1 cellular context compared by ENCODE assay signal in the genomic region with DNA sequence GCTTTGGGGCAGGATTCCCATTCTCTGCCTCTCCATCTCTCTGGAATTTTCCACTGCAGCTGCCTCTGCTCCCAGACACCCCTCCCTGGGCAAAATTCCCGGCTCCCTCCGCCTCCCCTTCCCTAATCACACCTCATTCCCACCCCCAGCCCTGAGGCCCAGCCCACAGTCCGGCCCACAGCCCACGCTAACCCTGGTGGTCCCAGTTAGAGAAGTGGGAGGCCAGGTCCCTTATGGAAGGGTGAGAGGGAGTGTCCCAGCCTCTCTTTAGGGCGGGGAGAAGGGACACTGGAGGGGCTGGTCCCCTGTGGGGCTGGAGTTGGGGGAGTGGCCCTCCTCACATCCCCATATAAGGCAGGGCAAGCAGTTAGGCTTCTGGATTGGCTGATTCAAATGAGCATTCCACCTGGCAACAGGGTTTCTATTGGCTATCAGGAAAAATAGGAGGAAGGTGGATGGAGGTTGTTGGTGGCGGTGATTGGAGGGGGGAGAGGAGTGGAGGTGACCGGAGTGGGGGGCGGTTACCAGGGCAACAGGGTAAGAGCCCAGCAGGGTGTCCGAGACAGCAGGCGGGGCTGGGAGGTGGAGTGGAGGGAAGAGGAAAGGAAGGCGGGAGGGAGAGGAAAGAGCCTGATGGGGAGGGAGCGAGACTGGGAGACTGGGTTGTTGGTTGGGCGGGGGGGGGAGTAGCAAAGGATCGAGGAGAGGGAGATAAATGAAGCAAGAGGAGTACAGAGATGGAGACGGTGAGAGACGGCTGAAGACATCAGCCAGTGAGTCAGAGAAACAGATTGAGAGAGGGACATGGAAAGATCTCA.
TF ChIP-seq lines count a peak whose summit lies in the region.

No MANE protein-coding gene starts in this region.

TF ChIP-seq in endothelial cell of umbilical vein, 7 proteins besides CTCF, POLR2A, EP300 and RAD21:
- TF ChIP-seq GATA2 (IDR thresholded peaks at IDR 0.05; ENCODE audit: insufficient read depth, insufficient read length, low read depth, low read length) (no peak), POLR2AphosphoS5 (IDR thresholded peaks at IDR 0.05; ENCODE audit: insufficient read depth, low read depth, low read length) (no peak), JUN (IDR thresholded peaks at IDR 0.05; ENCODE audit: borderline replicate concordance, insufficient read depth, insufficient read length, low read depth) (no peak), FOS (IDR thresholded peaks at IDR 0.05; ENCODE audit: borderline replicate concordance, insufficient read depth, low read length) (no peak), MYC (IDR thresholded peaks at IDR 0.05; ENCODE audit: low read depth, low read length) (no peak)
- TF ChIP-seq, protein P1, sequence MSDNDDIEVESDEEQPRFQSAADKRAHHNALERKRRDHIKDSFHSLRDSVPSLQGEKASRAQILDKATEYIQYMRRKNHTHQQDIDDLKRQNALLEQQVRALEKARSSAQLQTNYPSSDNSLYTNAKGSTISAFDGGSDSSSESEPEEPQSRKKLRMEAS (IDR thresholded peaks at IDR 0.05; ENCODE audit: insufficient read depth, insufficient read length): no peak
